Comparison of ENCODE assay signal across 8 cellular contexts in the genomic region with DNA sequence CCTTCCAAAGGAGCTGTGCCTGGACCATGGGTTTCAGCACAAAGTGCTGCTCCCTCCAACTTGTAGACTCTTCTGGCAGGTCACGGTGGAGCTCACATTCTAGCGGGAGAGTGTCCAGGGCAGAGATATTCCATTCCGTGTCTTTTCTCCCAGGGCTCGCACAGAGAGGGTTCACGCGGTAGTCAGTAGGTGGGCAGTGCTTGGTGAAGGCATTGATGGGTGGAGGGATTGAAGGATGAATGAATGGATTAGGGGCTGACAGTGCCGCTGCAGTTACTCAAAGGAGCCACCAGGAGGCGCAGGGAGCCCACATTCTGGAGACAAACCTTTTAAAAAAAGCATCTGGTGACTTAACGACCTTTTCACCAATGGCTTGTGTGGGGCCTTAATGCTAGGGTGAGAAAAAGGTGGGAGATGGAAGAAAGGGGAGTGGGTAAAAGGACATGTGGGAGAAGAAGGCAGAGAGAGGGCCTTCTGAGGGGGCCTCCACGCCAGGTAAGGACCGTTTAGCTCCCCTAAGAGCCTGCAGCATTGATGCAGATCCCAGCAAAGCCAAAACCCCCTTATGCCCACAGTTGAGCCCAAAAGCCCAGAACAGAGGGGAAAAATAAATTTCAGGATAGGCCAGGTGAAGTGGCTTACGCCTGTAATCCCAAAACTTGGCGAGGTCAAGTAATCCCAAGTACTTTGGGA. TPM values are rescaled to one million over a fixed set of nuclear protein-coding genes. Genes with fewer than 3 reads are reported as not detected.
A peak's percentile ranks its signal among the peaks of the same experiment; 100 is the strongest.
DNase-seq lines count a peak whose midpoint lies in the region; ATAC-seq and TF ChIP-seq lines count a peak whose summit lies in the region.

No MANE protein-coding gene starts in this region.

- H3K9me3 Mint-ChIP-seq in CD14-positive monocyte (no peaks in the 10 kb centered on the region), endodermal cell (peaks cover 14% of the 10 kb centered on the region)
- no peaks in the 10 kb centered on the region for H3K9me3 Mint-ChIP-seq in stimulated activated effector memory CD8-positive, alpha-beta T cell treated with anti-CD3 and anti-CD28 coated beads, Interleukin-12 subunit alpha, Interleukin-12 subunit beta, amount 100 ng/mL, for 72 hours

- H3K4me1 Mint-ChIP-seq in CD14-positive monocyte (peaks cover 9% of the 10 kb centered on the region), endodermal cell (peaks cover 13% of the 10 kb centered on the region)
- H3K4me1 Mint-ChIP-seq in stimulated activated effector memory CD8-positive, alpha-beta T cell treated with anti-CD3 and anti-CD28 coated beads, Interleukin-12 subunit alpha, Interleukin-12 subunit beta, amount 100 ng/mL, for 72 hours = peaks cover 12% of the 10 kb centered on the region

- no peaks in the 10 kb centered on the region for H3K27me3 ChIP-seq in endodermal cell (ENCODE audit: control insufficient read depth, insufficient read depth, low read length, poor library complexity, severe bottlenecking)

- DNase-seq in CD14-positive monocyte (ENCODE audit: low spot score) (no peak), HFF-Myc (ENCODE audit: extremely low read depth, low read depth) (peak; percentile 29), NCI-H82 (lab: John Stamatoyannopoulos, UW) (peak; percentile 89), endodermal cell (peak; percentile 90), mucosa of descending colon (peak in 2 of 3 donors; percentile 54 to 56)
- DNase-seq in activated CD8-positive, alpha-beta memory T cell treated with anti-CD3 and anti-CD28 coated beads for 1 hour (ENCODE audit: extremely low read depth in 1 of 2, low read depth in 1 of 2) = peak; percentile 40 to 58
- DNase-seq in stimulated activated effector memory CD8-positive, alpha-beta T cell treated with anti-CD3 and anti-CD28 coated beads, Interleukin-12 subunit alpha, Interleukin-12 subunit beta, amount 100 ng/mL, for 72 hours (ENCODE audit: low spot score in 2 of 2) = peak; percentile 57 to 84

- H3K36me3 Mint-ChIP-seq in CD14-positive monocyte (no peaks in the 10 kb centered on the region), endodermal cell (ENCODE audit: low read depth) (no peaks in the 10 kb centered on the region)
- no peaks in the 10 kb centered on the region for H3K36me3 Mint-ChIP-seq in stimulated activated effector memory CD8-positive, alpha-beta T cell treated with anti-CD3 and anti-CD28 coated beads, Interleukin-12 subunit alpha, Interleukin-12 subunit beta, amount 100 ng/mL, for 72 hours

- no peak overlapping the region for H3K9ac ChIP-seq in endodermal cell (ENCODE audit: extremely low read depth, low read length, poor library complexity, severe bottlenecking)

- intact Hi-C loops in CD14-positive monocyte (cut with micrococcal nuclease) = loop anchor here (1.0 to 5.0 kb wide), 5 partner anchors 46 to 293 kb away; no protein-coding TSS in a partner anchor
- intact Hi-C loops in mucosa of descending colon (cut with DNase I, micrococcal nuclease) = loop anchor here (2.0 to 5.0 kb wide), 2 partner anchors 141 to 397 kb away; no protein-coding TSS in a partner anchor

- no peak overlapping the region for H3K4me3 Mint-ChIP-seq in CD14-positive monocyte
- H3K4me3 Mint-ChIP-seq in endodermal cell = no peak overlapping the region
- no peak overlapping the region for H3K4me3 Mint-ChIP-seq in stimulated activated effector memory CD8-positive, alpha-beta T cell treated with anti-CD3 and anti-CD28 coated beads, Interleukin-12 subunit alpha, Interleukin-12 subunit beta, amount 100 ng/mL, for 72 hours

- no peak overlapping the region for H3K27ac Mint-ChIP-seq in CD14-positive monocyte
- H3K27ac Mint-ChIP-seq in endodermal cell = no peak overlapping the region
- no peak overlapping the region for H3K27ac Mint-ChIP-seq in stimulated activated effector memory CD8-positive, alpha-beta T cell treated with anti-CD3 and anti-CD28 coated beads, Interleukin-12 subunit alpha, Interleukin-12 subunit beta, amount 100 ng/mL, for 72 hours

- no peak overlapping the region for H3K4me3 ChIP-seq in HFF-Myc (replicated peaks; ENCODE audit: low read depth, low read length)
- no peak overlapping the region for H3K4me3 ChIP-seq in endodermal cell (ENCODE audit: low read length)
- no peak overlapping the region for H3K4me3 ChIP-seq in mucosa of descending colon

- TF ChIP-seq CTCF in CD14-positive monocyte (IDR thresholded peaks at IDR 0.05) (peak; percentile 96), HFF-Myc (IDR thresholded peaks at IDR 0.05; ENCODE audit: low read depth, low read length, missing control alignments) (peak; percentile 98), endodermal cell (conservative IDR thresholded peaks at IDR 0.05) (peak; percentile 97), mucosa of descending colon (IDR thresholded peaks at IDR 0.05) (peak; percentile 97)

- ATAC-seq in mucosa of descending colon (peak; percentile 75), GM21576 (IDR thresholded peaks at IDR 0.05; ENCODE audit: unreplicated experiment) (no peak)
- ATAC-seq in stimulated activated effector memory CD8-positive, alpha-beta T cell treated with anti-CD3 and anti-CD28 coated beads, Interleukin-12 subunit alpha, Interleukin-12 subunit beta, amount 100 ng/mL, for 72 hours = peak; percentile 55

- no peak overlapping the region for H3K27ac ChIP-seq in endodermal cell (ENCODE audit: low read depth, low read length)

- H3K4me1 ChIP-seq in endodermal cell (ENCODE audit: control insufficient read depth, insufficient read depth, low read length) (no peaks in the 10 kb centered on the region), mucosa of descending colon (ENCODE audit: low read depth) (no peaks in the 10 kb centered on the region)

- H3K9me3 ChIP-seq in endodermal cell (ENCODE audit: control insufficient read depth, low read length) (peaks cover under 1% of the 10 kb centered on the region), mucosa of descending colon (no peaks in the 10 kb centered on the region)

- WGBS in endodermal cell (ENCODE audit: insufficient coverage in 1 of 2, insufficient read length in 1 of 2), 2 experiments = 28 to 35% methylated on average over 5 to 13 of the region's 13 CpGs

- H3K27me3 Mint-ChIP-seq in CD14-positive monocyte (ENCODE audit: low read depth in 3 of 3) = peaks cover 6 to 13% (median 8%) of the 10 kb centered on the region in 3 donors
- H3K27me3 Mint-ChIP-seq in endodermal cell (ENCODE audit: insufficient read depth) = no peaks in the 10 kb centered on the region

- H3K36me3 ChIP-seq in endodermal cell (ENCODE audit: control insufficient read depth, insufficient read depth, low read length) = no peaks in the 10 kb centered on the region
- no peaks in the 10 kb centered on the region for H3K36me3 ChIP-seq in mucosa of descending colon (ENCODE audit: low read depth)

RNA-seq across cellular contexts. Expression of a gene that starts 17.5 kb away (rescaled TPM):
- 10 to 100 TPM; 13.8 to 27.8 TPM for polyA plus RNA-seq in CD14-positive monocyte
- total RNA-seq in endodermal cell (10 to 100 TPM; 12.1 to 16.9 TPM), mucosa of descending colon (10 to 100 TPM in 1 of 3 donors, 1 to 10 TPM in 2; 5.1 to 10.4 (median 8.4) TPM)
- polyA plus RNA-seq in endodermal cell (2013, experiment 1 of 2) = 19.3 TPM
- polyA plus RNA-seq in endodermal cell (2013, experiment 2 of 2) = 18.7 TPM

RNA-seq across cellular contexts. Expression of a gene that starts 47.8 kb away (rescaled TPM):
- not detected for polyA plus RNA-seq in CD14-positive monocyte
- total RNA-seq in endodermal cell = 1 to 10 TPM; 3.1 to 5.7 TPM
- polyA plus RNA-seq in endodermal cell (2013, experiment 1 of 2) = 2.1 TPM
- polyA plus RNA-seq in endodermal cell (2013, experiment 2 of 2) = 0.95 TPM
- 10 to 100 TPM; 12.0 to 48.6 (median 15.4) TPM for total RNA-seq in mucosa of descending colon
